23 cellular contexts compared by ENCODE assay signal in the genomic region with DNA sequence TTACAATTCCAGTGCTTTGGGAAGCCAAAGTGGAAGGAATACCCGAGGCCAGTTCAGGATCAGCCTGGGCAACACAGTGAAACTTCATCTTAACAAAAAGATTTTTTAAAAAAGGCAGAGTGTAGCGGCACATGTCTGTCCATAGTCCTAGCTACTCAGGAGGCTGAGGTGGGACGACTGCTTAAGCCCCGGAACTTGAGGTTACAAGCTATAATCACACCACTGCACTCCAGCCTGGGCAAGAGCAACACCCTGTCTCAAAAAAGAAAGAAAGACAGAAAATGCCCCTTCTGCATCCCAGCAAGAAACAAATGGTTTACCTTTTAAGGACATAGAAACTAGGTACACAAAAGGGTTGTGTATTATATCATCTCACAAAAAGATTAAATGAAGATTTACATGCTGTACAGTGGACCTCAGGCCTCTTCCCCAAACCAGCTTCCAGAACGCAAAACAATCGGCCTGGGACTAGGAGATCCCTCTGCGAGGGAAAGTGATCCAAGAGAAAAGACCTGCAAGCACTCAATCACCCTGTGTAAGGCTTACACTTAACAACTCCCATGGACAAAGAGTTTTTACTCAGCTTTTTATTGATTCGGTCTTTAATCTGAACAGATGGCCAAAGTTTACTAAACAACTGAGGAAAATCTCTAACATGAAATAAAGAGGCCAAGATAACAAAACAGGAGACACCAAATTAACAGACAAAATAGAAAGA. TPM values are rescaled to one million over a fixed set of nuclear protein-coding genes. Genes with fewer than 3 reads are reported as not detected.
DNase-seq lines count a peak whose midpoint lies in the region; ATAC-seq and TF ChIP-seq lines count a peak whose summit lies in the region.
"Had no signal": no experiment of that assay in that cellular context is flagged by ENCODE, and none has a peak within 500 bp of the region (broad histone marks: within the 10 kb centered on the region; RNA-seq: fewer than 3 reads in every experiment).

No MANE protein-coding gene starts in this region.

- H3K9me3 Mint-ChIP-seq in GM23338 (no peaks in the 10 kb centered on the region), neural progenitor cell (no peaks in the 10 kb centered on the region)
- H3K9me3 Mint-ChIP-seq in effector memory CD8-positive, alpha-beta T cell: no peaks in the 10 kb centered on the region
- H3K9me3 Mint-ChIP-seq in activated T-helper 2 cell treated with anti-CD3 and anti-CD28 coated beads, Interferon-gamma antibody, Interleukin-2, Interleukin-4, amounts not matched to agents 10 μg/mL and 5 μg/mL and 100 μg/mL, durations not matched to agents 14 hours and 24 hours and 36 hours: no peaks in the 10 kb centered on the region
- H3K9me3 Mint-ChIP-seq: activated naive CD8-positive, alpha-beta T cell treated with anti-CD3 and anti-CD28 coated beads, Interleukin-2, amount 50 U/mL, for 24 hours; activated T-helper 1 cell treated with anti-CD3 and anti-CD28 coated beads, Interleukin-12 subunit alpha, Interleukin-12 subunit beta, Interleukin-2, Interleukin-4 antibody, amounts not matched to agents 30 ng/mL and 10 ng/mL and 1 ng/mL, durations not matched to agents 14 hours and 24 hours and 36 hours; CD8-positive, alpha-beta T cell; dendritic cell treated with granulocyte-macrophage colony-stimulating factor and Interleukin-4, amounts not matched to agents 40 ng/mL and 50 ng/mL, for 4 days; stimulated activated naive B cell treated with anti-CD40 and anti-IgM and Interleukin-4, amounts not matched to agents 10 μg/mL and 1 μg/mL and 100 μg/mL, for 72 hours; T-helper 2 cell treated with Interferon-gamma antibody and Interleukin-4, amounts not matched to agents 5 μg/mL and 100 μg/mL, for 36 hours had no signal

- WGBS in hepatocyte (ENCODE audit: low lambda C conversion rate, missing lambda C conversion rate): 84% methylated on average over 8 of the region's 8 CpGs

- H3K4me3 Mint-ChIP-seq in GM23338 (no peak overlapping the region), neural progenitor cell (no peak overlapping the region)
- no peak overlapping the region for H3K4me3 Mint-ChIP-seq in effector memory CD8-positive, alpha-beta T cell
- H3K4me3 Mint-ChIP-seq in activated T-helper 2 cell treated with anti-CD3 and anti-CD28 coated beads, Interferon-gamma antibody, Interleukin-2, Interleukin-4, amounts not matched to agents 10 μg/mL and 5 μg/mL and 100 μg/mL, durations not matched to agents 14 hours and 24 hours and 36 hours (ENCODE audit: low read depth): no peak overlapping the region
- H3K4me3 Mint-ChIP-seq: activated naive CD8-positive, alpha-beta T cell treated with anti-CD3 and anti-CD28 coated beads, Interleukin-2, amount 50 U/mL, for 24 hours; activated T-helper 1 cell treated with anti-CD3 and anti-CD28 coated beads, Interleukin-12 subunit alpha, Interleukin-12 subunit beta, Interleukin-2, Interleukin-4 antibody, amounts not matched to agents 30 ng/mL and 10 ng/mL and 1 ng/mL, durations not matched to agents 14 hours and 24 hours and 36 hours; CD8-positive, alpha-beta T cell; dendritic cell treated with granulocyte-macrophage colony-stimulating factor and Interleukin-4, amounts not matched to agents 40 ng/mL and 50 ng/mL, for 4 days; stimulated activated naive B cell treated with anti-CD40 and anti-IgM and Interleukin-4, amounts not matched to agents 10 μg/mL and 1 μg/mL and 100 μg/mL, for 72 hours; T-helper 2 cell treated with Interferon-gamma antibody and Interleukin-4, amounts not matched to agents 5 μg/mL and 100 μg/mL, for 36 hours had no signal

- H2AFZ ChIP-seq in GM23338 (no peak overlapping the region), neural progenitor cell (replicated peaks) (peak overlapping the region; percentile 20), hepatocyte (no peak overlapping the region)
- H2AFZ ChIP-seq: PC-9 had no signal

- H3K36me3 ChIP-seq in GM23338 (ENCODE audit: insufficient read depth) (no peaks in the 10 kb centered on the region), KOPT-K1 (ENCODE audit: insufficient read depth, low read length) (no peaks in the 10 kb centered on the region), neural progenitor cell (no peaks in the 10 kb centered on the region), hepatocyte (replicated peaks; ENCODE audit: insufficient read depth, low read depth) (no peaks in the 10 kb centered on the region)
- H3K36me3 ChIP-seq: left lung, SJSA1 had no signal

- intact Hi-C loops in activated T-helper 2 cell treated with anti-CD3 and anti-CD28 coated beads, Interferon-gamma antibody, Interleukin-2, Interleukin-4, amounts not matched to agents 10 μg/mL and 5 μg/mL and 100 μg/mL, durations not matched to agents 14 hours and 24 hours and 36 hours (cut with micrococcal nuclease): no loop called here

- H3K27me3 ChIP-seq in GM23338 (ENCODE audit: insufficient read depth) (no peaks in the 10 kb centered on the region), neural progenitor cell (no peaks in the 10 kb centered on the region), hepatocyte (no peaks in the 10 kb centered on the region)
- H3K27me3 ChIP-seq: left lung, SJSA1 had no signal

- H3K36me3 Mint-ChIP-seq in GM23338 (ENCODE audit: low read depth) (no peaks in the 10 kb centered on the region), neural progenitor cell (peaks cover 7% of the 10 kb centered on the region)
- H3K36me3 Mint-ChIP-seq in effector memory CD8-positive, alpha-beta T cell (ENCODE audit: insufficient read depth): no peaks in the 10 kb centered on the region
- H3K36me3 Mint-ChIP-seq in activated T-helper 2 cell treated with anti-CD3 and anti-CD28 coated beads, Interferon-gamma antibody, Interleukin-2, Interleukin-4, amounts not matched to agents 10 μg/mL and 5 μg/mL and 100 μg/mL, durations not matched to agents 14 hours and 24 hours and 36 hours (ENCODE audit: low read depth): peaks cover 2% of the 10 kb centered on the region

- H3K27ac ChIP-seq in GM23338 (ENCODE audit: low read depth): peak overlapping the region; percentile 75
- peak overlapping the region; percentile 28 for H3K27ac ChIP-seq in KOPT-K1 (ENCODE audit: low read depth, low read length, poor library complexity, severe bottlenecking)
- peak overlapping the region; percentile 95 for H3K27ac ChIP-seq in neural progenitor cell
- no peak overlapping the region for H3K27ac ChIP-seq in hepatocyte
- H3K27ac ChIP-seq: epithelial cell of prostate, left lung, PC-9, SJSA1 had no signal

- H3F3A ChIP-seq in GM23338 (replicated peaks; ENCODE audit: low read depth): no peaks in the 10 kb centered on the region
- H3F3A ChIP-seq in neural progenitor cell (ENCODE audit: low read depth): peaks cover 23% of the 10 kb centered on the region

- TF ChIP-seq CTCF in GM23338 (conservative IDR thresholded peaks at IDR 0.05; ENCODE audit: low read depth in 2 of 2) (no peak), neural progenitor cell (IDR thresholded peaks at IDR 0.05) (no peak), hepatocyte (IDR thresholded peaks at IDR 0.05; ENCODE audit: poor library complexity) (no peak)

- H3K27ac Mint-ChIP-seq in GM23338 (peak overlapping the region; percentile 53), neural progenitor cell (peak overlapping the region; percentile 5)
- peak overlapping the region; percentile 34 to 57 for H3K27ac Mint-ChIP-seq in effector memory CD8-positive, alpha-beta T cell
- H3K27ac Mint-ChIP-seq in activated T-helper 2 cell treated with anti-CD3 and anti-CD28 coated beads, Interferon-gamma antibody, Interleukin-2, Interleukin-4, amounts not matched to agents 10 μg/mL and 5 μg/mL and 100 μg/mL, durations not matched to agents 14 hours and 24 hours and 36 hours: no peak overlapping the region
- H3K27ac Mint-ChIP-seq: activated naive CD8-positive, alpha-beta T cell treated with anti-CD3 and anti-CD28 coated beads, Interleukin-2, amount 50 U/mL, for 24 hours; activated T-helper 1 cell treated with anti-CD3 and anti-CD28 coated beads, Interleukin-12 subunit alpha, Interleukin-12 subunit beta, Interleukin-2, Interleukin-4 antibody, amounts not matched to agents 30 ng/mL and 10 ng/mL and 1 ng/mL, durations not matched to agents 14 hours and 24 hours and 36 hours; CD8-positive, alpha-beta T cell; dendritic cell treated with granulocyte-macrophage colony-stimulating factor and Interleukin-4, amounts not matched to agents 40 ng/mL and 50 ng/mL, for 4 days; stimulated activated naive B cell treated with anti-CD40 and anti-IgM and Interleukin-4, amounts not matched to agents 10 μg/mL and 1 μg/mL and 100 μg/mL, for 72 hours; T-helper 2 cell treated with Interferon-gamma antibody and Interleukin-4, amounts not matched to agents 5 μg/mL and 100 μg/mL, for 36 hours had no signal

- H3K4me3 ChIP-seq in GM23338: no peak overlapping the region
- no peak overlapping the region for H3K4me3 ChIP-seq in neural progenitor cell
- H3K4me3 ChIP-seq in hepatocyte: no peak overlapping the region
- H3K4me3 ChIP-seq: left lung, mucosa of descending colon, PC-9, SJSA1 had no signal

- DNase-seq in GM23338 (ENCODE audit: low spot score): peak; percentile 27
- DNase-seq in effector memory CD8-positive, alpha-beta T cell: no peak
- DNase-seq in neural progenitor cell (ENCODE audit: low spot score): peak; percentile 48
- no peak for DNase-seq in D341Med (ENCODE audit: low spot score)
- no peak for DNase-seq in activated T-helper 2 cell treated with anti-CD3 and anti-CD28 coated beads, Interferon-gamma antibody, Interleukin-2, Interleukin-4, amounts not matched to agents 10 μg/mL and 5 μg/mL and 100 μg/mL, durations not matched to agents 14 hours and 24 hours and 36 hours (ENCODE audit: low spot score)
- no peak for DNase-seq in hepatocyte (ENCODE audit: low spot score)
- DNase-seq: activated CD8-positive, alpha-beta memory T cell treated with anti-CD3 and anti-CD28 coated beads for 24 hours; activated naive CD8-positive, alpha-beta T cell treated with anti-CD3 and anti-CD28 coated beads, Interleukin-2, amount 50 U/mL, for 24 hours; CD8-positive, alpha-beta T cell; left lung; mucosa of descending colon; NCI-H1417; NCI-H69; nucleus accumbens; PC-9; stimulated activated CD4-positive, alpha-beta T cell treated with anti-CD3 and anti-CD28 coated beads, Interleukin-15, amount 100 ng/mL, for 24 hours; stimulated activated naive B cell treated with anti-CD40 and anti-IgM and Interleukin-4, amounts not matched to agents 10 μg/mL and 1 μg/mL and 100 μg/mL, for 72 hours had no signal

- peaks cover 5% of the 10 kb centered on the region; the same call in 2 of the 3 replicates for H3K4me1 Mint-ChIP-seq in GM23338
- H3K4me1 Mint-ChIP-seq in effector memory CD8-positive, alpha-beta T cell (ENCODE audit: low read depth in 2 of 2): peaks cover 6 to 24% of the 10 kb centered on the region in 2 donors
- peaks cover 7% of the 10 kb centered on the region for H3K4me1 Mint-ChIP-seq in neural progenitor cell
- H3K4me1 Mint-ChIP-seq in activated T-helper 2 cell treated with anti-CD3 and anti-CD28 coated beads, Interferon-gamma antibody, Interleukin-2, Interleukin-4, amounts not matched to agents 10 μg/mL and 5 μg/mL and 100 μg/mL, durations not matched to agents 14 hours and 24 hours and 36 hours (ENCODE audit: low read depth): no peaks in the 10 kb centered on the region

- H3K9ac ChIP-seq in neural progenitor cell: no peak overlapping the region

- H3K79me2 ChIP-seq in GM23338 (replicated peaks; ENCODE audit: insufficient read depth) (no peaks in the 10 kb centered on the region), neural progenitor cell (ENCODE audit: low read depth) (peaks cover 34% of the 10 kb centered on the region), hepatocyte (peaks cover 34% of the 10 kb centered on the region)

- H3K4me2 ChIP-seq in GM23338 (no peak overlapping the region), neural progenitor cell (peak overlapping the region; percentile 56), hepatocyte (no peak overlapping the region)
- H3K4me2 ChIP-seq: PC-9 had no signal

- H3K9me2 ChIP-seq in GM23338 (ENCODE audit: insufficient read depth): no peaks in the 10 kb centered on the region
- no peaks in the 10 kb centered on the region for H3K9me2 ChIP-seq in hepatocyte (replicated peaks; ENCODE audit: insufficient read depth)

- H3K4me1 ChIP-seq in GM23338 (ENCODE audit: insufficient read depth) (no peaks in the 10 kb centered on the region), neural progenitor cell (peaks cover 19% of the 10 kb centered on the region), hepatocyte (ENCODE audit: insufficient read depth) (no peaks in the 10 kb centered on the region)
- H3K4me1 ChIP-seq: left lung, SJSA1 had no signal

- peaks cover 2% of the 10 kb centered on the region for H3K27me3 Mint-ChIP-seq in GM23338 (ENCODE audit: insufficient read depth, low read depth, poor library complexity)
- no peaks in the 10 kb centered on the region for H3K27me3 Mint-ChIP-seq in effector memory CD8-positive, alpha-beta T cell
- H3K27me3 Mint-ChIP-seq in neural progenitor cell (ENCODE audit: insufficient read depth, low read depth): no peaks in the 10 kb centered on the region
- no peaks in the 10 kb centered on the region for H3K27me3 Mint-ChIP-seq in activated T-helper 2 cell treated with anti-CD3 and anti-CD28 coated beads, Interferon-gamma antibody, Interleukin-2, Interleukin-4, amounts not matched to agents 10 μg/mL and 5 μg/mL and 100 μg/mL, durations not matched to agents 14 hours and 24 hours and 36 hours (ENCODE audit: low read depth)
- H3K27me3 Mint-ChIP-seq: activated naive CD8-positive, alpha-beta T cell treated with anti-CD3 and anti-CD28 coated beads, Interleukin-2, amount 50 U/mL, for 24 hours; dendritic cell treated with granulocyte-macrophage colony-stimulating factor and Interleukin-4, amounts not matched to agents 40 ng/mL and 50 ng/mL, for 4 days; stimulated activated naive B cell treated with anti-CD40 and anti-IgM and Interleukin-4, amounts not matched to agents 10 μg/mL and 1 μg/mL and 100 μg/mL, for 72 hours had no signal

- ATAC-seq in GM23338: peak; percentile 76
- ATAC-seq in effector memory CD8-positive, alpha-beta T cell (replicated peaks): no peak
- ATAC-seq: activated naive CD8-positive, alpha-beta T cell treated with anti-CD3 and anti-CD28 coated beads, Interleukin-2, amount 50 U/mL, for 24 hours; CD8-positive, alpha-beta T cell; left lung; mucosa of descending colon; stimulated activated naive B cell treated with anti-CD40 and anti-IgM and Interleukin-4, amounts not matched to agents 10 μg/mL and 1 μg/mL and 100 μg/mL, for 72 hours had no signal

- H4K20me1 ChIP-seq in GM23338 (replicated peaks; ENCODE audit: insufficient read depth): no peaks in the 10 kb centered on the region
- no peaks in the 10 kb centered on the region for H4K20me1 ChIP-seq in neural progenitor cell (ENCODE audit: low read depth)
- no peaks in the 10 kb centered on the region for H4K20me1 ChIP-seq in hepatocyte (ENCODE audit: insufficient read depth, poor library complexity, severe bottlenecking)

- no peaks in the 10 kb centered on the region for H3K9me3 ChIP-seq in KOPT-K1 (ENCODE audit: insufficient read depth, low read length, poor library complexity, severe bottlenecking)
- H3K9me3 ChIP-seq in neural progenitor cell (ENCODE audit: low read depth): no peaks in the 10 kb centered on the region
- H3K9me3 ChIP-seq in hepatocyte (ENCODE audit: low read depth): no peaks in the 10 kb centered on the region
- H3K9me3 ChIP-seq: left lung, mucosa of descending colon, SJSA1 had no signal

RNA-seq across cellular contexts. Expression of a gene that starts 21.2 kb away (rescaled TPM):
- total RNA-seq in GM23338 (2014; rRNA removed; shearing (Covaris generic)): 105 and 150 TPM in 2 replicates
- polyA plus RNA-seq in GM23338 (2016; fragmentation: Nextera tagmentation; extraction: Ambion mirVana) (410 and 456 TPM in 2 replicates), hepatocyte (57.6 and 64.6 TPM in 2 replicates)
- total RNA-seq in neural progenitor cell (ENCODE audit: low replicate concordance) (173 and 328 TPM in 2 replicates), hepatocyte (46.0 and 61.6 TPM in 2 replicates)
- total RNA-seq in activated T-helper 2 cell treated with anti-CD3 and anti-CD28 coated beads, Interferon-gamma antibody, Interleukin-2, Interleukin-4, amounts not matched to agents 10 μg/mL and 5 μg/mL and 100 μg/mL, durations not matched to agents 14 hours and 24 hours and 36 hours: 36.7 and 37.2 TPM in 2 replicates

Comparison
In these comparisons a context has a peak if more than half of its experiments do, and no peak if none do; other contexts are left out.
1. DNase-seq: peak in GM23338 (single experiment) and neural progenitor cell (single experiment); none in effector memory CD8-positive, alpha-beta T cell (0 of 3), D341Med (single experiment), activated T-helper 2 cell treated with anti-CD3 and anti-CD28 coated beads, Interferon-gamma antibody, Interleukin-2, Interleukin-4, amounts not matched to agents 10 μg/mL and 5 μg/mL and 100 μg/mL, durations not matched to agents 14 hours and 24 hours and 36 hours (single experiment) and hepatocyte (single experiment).